ENCODE assay signal across 8 cellular contexts in genomic region chr11:57460756-57461749, GRCh38. TPM values are rescaled to one million over a fixed set of nuclear protein-coding genes. Genes with fewer than 3 reads are reported as not detected.
A peak's percentile ranks its signal among the peaks of the same experiment; 100 is the strongest.
DNase-seq lines count a peak whose midpoint lies in the region; ATAC-seq and TF ChIP-seq lines count a peak whose summit lies in the region.

No MANE protein-coding gene starts in this region.

- H3K4me3 ChIP-seq in AG04449 (ENCODE audit: low read depth, low read length) (peak overlapping the region; percentile 34), adipocyte (ENCODE audit: low read length) (peak overlapping the region; percentile 64), lower lobe of right lung (peak overlapping the region; percentile 55), uterus (peak overlapping the region in 1 of 2 donors; percentile 31)

- H3K36me3 ChIP-seq in adipocyte (ENCODE audit: control insufficient read depth, insufficient read depth, low read length, severe bottlenecking) = no peaks in the 10 kb centered on the region
- no peaks in the 10 kb centered on the region for H3K36me3 ChIP-seq in lower lobe of right lung
- no peaks in the 10 kb centered on the region for H3K36me3 ChIP-seq in uterus

- POLR2A ChIA-PET in AG04449 (lab: Yijun Ruan, JAX) = no interaction called here

- peaks cover 10% of the 10 kb centered on the region for H3K27me3 ChIP-seq in adipocyte (replicated peaks; ENCODE audit: control insufficient read depth, insufficient read depth, low read length)
- H3K27me3 ChIP-seq in lower lobe of right lung (ENCODE audit: low read depth) = peaks cover 26% of the 10 kb centered on the region
- H3K27me3 ChIP-seq in uterus = peaks cover 7 to 19% of the 10 kb centered on the region in 2 donors

- H3K9me3 ChIP-seq in adipocyte (ENCODE audit: control insufficient read depth, low read length) (no peaks in the 10 kb centered on the region), lower lobe of right lung (no peaks in the 10 kb centered on the region), uterus (no peaks in the 10 kb centered on the region)

- no peak for TF ChIP-seq POLR2A in uterus (IDR thresholded peaks at IDR 0.05)

- ATAC-seq in GM21423 (IDR thresholded peaks at IDR 0.05; ENCODE audit: unreplicated experiment) (peak; percentile 3), lower lobe of right lung (no peak), HG03521 (IDR thresholded peaks at IDR 0.05; ENCODE audit: unreplicated experiment) (no peak), GM18870 (IDR thresholded peaks at IDR 0.05; ENCODE audit: unreplicated experiment) (no peak)

- no peak overlapping the region for H3K9ac ChIP-seq in adipocyte (ENCODE audit: low read length)

- H3K27ac ChIP-seq in lower lobe of right lung (no peak overlapping the region), uterus (no peak overlapping the region)

- H3K4me1 ChIP-seq in adipocyte (ENCODE audit: control insufficient read depth, insufficient read depth, low read length) (peaks cover 13% of the 10 kb centered on the region), lower lobe of right lung (peaks cover 41% of the 10 kb centered on the region), uterus (peaks cover 0 to 26% of the 10 kb centered on the region in 2 donors)

- DNase-seq in AG04449 (ENCODE audit: low read depth, low spot score) = no peak
- no peak for DNase-seq in adipocyte (ENCODE audit: low read depth)
- no peak for DNase-seq in lower lobe of right lung
- DNase-seq in uterus = no peak
- no peak for DNase-seq in AML-193 (lab: John Stamatoyannopoulos, UW)

- TF ChIP-seq CTCF in AG04449 (IDR thresholded peaks at IDR 0.05; ENCODE audit: insufficient read depth, low read length, missing control alignments) (no peak), lower lobe of right lung (IDR thresholded peaks at IDR 0.05) (no peak), uterus (IDR thresholded peaks at IDR 0.05) (no peak)

- intact Hi-C loops in lower lobe of right lung (cut with DNase I) (no loop called here), uterus (cut with DNase I; ENCODE audit: low total_unique reads) (no loop called here)

- CTCF ChIA-PET in AG04449 (lab: Yijun Ruan, JAX) = interaction anchor here (0.8 to 11.8 kb wide), 17 partner anchors 10 to 1066 kb away, joined by 3 to 400 read pairs (median 7); partner anchors contain the start of genes SLC43A1 and TIMM10

RNA-seq across cellular contexts. Expression of gene RTN4RL2, which starts 0.7 kb away (rescaled TPM):
- 4.8 TPM for total RNA-seq in lower lobe of right lung
- total RNA-seq in uterus = 1 to 10 TPM in 1 of 4 donors, not detected in 3; 1.7 TPM

RNA-seq across cellular contexts. Expression of gene SLC43A3, which starts 34.1 kb away (rescaled TPM):
- 102 TPM for total RNA-seq in lower lobe of right lung
- 100 to 1,000 TPM in 2 of 4 donors, 10 to 100 TPM in 2; 44.1 to 333 (median 102) TPM for total RNA-seq in uterus

RNA-seq across cellular contexts. Expression of gene SLC43A1, which starts 54.4 kb away (rescaled TPM):
- total RNA-seq in lower lobe of right lung = 13.2 TPM
- total RNA-seq in uterus = 10 to 100 TPM; 13.1 to 48.4 (median 22.5) TPM
